Comparison of ENCODE assay signal across 2 cellular contexts in genomic region chr2:46540496-46541342, GRCh38.
TF ChIP-seq lines count a peak whose summit lies in the region.

No MANE protein-coding gene starts in this region.

TF ChIP-seq in A549, 52 proteins besides CTCF, POLR2A, EP300 and RAD21:
- no peak for TF ChIP-seq MAFK (IDR thresholded peaks at IDR 0.05; ENCODE audit: partially characterized antibody)
- no peak for TF ChIP-seq HOXA7 (CRISPR knock-in tag; IDR thresholded peaks at IDR 0.05)
- TF ChIP-seq REST (IDR thresholded peaks at IDR 0.05) = peak; percentile 63
- no peak for TF ChIP-seq CBX2 (IDR thresholded peaks at IDR 0.05; ENCODE audit: borderline replicate concordance, low read depth)
- no peak for TF ChIP-seq ATOH8 (CRISPR knock-in tag; IDR thresholded peaks at IDR 0.05; ENCODE audit: low read depth)
- TF ChIP-seq CBX8 (IDR thresholded peaks at IDR 0.05) = no peak
- no peak for TF ChIP-seq EHF (CRISPR knock-in tag; IDR thresholded peaks at IDR 0.05)
- TF ChIP-seq RNF2 (IDR thresholded peaks at IDR 0.05; ENCODE audit: borderline replicate concordance, low read depth) = no peak
- peak in 1 of 2 experiments; percentile 27; a peak in 1 of 5 replicates for TF ChIP-seq JUN (IDR thresholded peaks at IDR 0.05)
- TF ChIP-seq ZC3H11A (IDR thresholded peaks at IDR 0.05) = no peak
- no peak for TF ChIP-seq MAZ (IDR thresholded peaks at IDR 0.05; ENCODE audit: borderline replicate concordance, low read depth, low read length)
- no peak for TF ChIP-seq MYC (IDR thresholded peaks at IDR 0.05; ENCODE audit: borderline replicate concordance, low read length)
- TF ChIP-seq KDM5A (IDR thresholded peaks at IDR 0.05) = no peak
- TF ChIP-seq KDM1A (IDR thresholded peaks at IDR 0.05; ENCODE audit: low read depth) = no peak
- peak; percentile 29; the same call in 1 of the 2 replicates for TF ChIP-seq JUNB (IDR thresholded peaks at IDR 0.05)
- TF ChIP-seq SREBF2 (IDR thresholded peaks at IDR 0.05) = no peak
- peak; percentile 90 for TF ChIP-seq ZFP36 (IDR thresholded peaks at IDR 0.05; ENCODE audit: borderline replicate concordance, partially characterized antibody)
- TF ChIP-seq GATA3 (IDR thresholded peaks at IDR 0.05; ENCODE audit: borderline replicate concordance) = no peak
- TF ChIP-seq E2F6 (IDR thresholded peaks at IDR 0.05; ENCODE audit: borderline replicate concordance, low read depth) = no peak
- TF ChIP-seq CEBPB (IDR thresholded peaks at IDR 0.05) = no peak
- no peak for TF ChIP-seq TP53 (CRISPR knock-in tag; IDR thresholded peaks at IDR 0.05)
- TF ChIP-seq HOXB13 (CRISPR knock-in tag; IDR thresholded peaks at IDR 0.05; ENCODE audit: low read depth) = no peak
- TF ChIP-seq NPAS2 (CRISPR knock-in tag; IDR thresholded peaks at IDR 0.05; ENCODE audit: borderline replicate concordance) = no peak
- TF ChIP-seq FOSL2 (IDR thresholded peaks at IDR 0.05) = peak; percentile 58; the same call in 1 of the 2 replicates
- TF ChIP-seq FOSL2 (CRISPR knock-in tag; IDR thresholded peaks at IDR 0.05) = peak; percentile 82
- TF ChIP-seq ELK1 (IDR thresholded peaks at IDR 0.05; ENCODE audit: low read depth, low read length) = no peak
- TF ChIP-seq MAX (IDR thresholded peaks at IDR 0.05) = no peak
- no peak for TF ChIP-seq HDAC2 (IDR thresholded peaks at IDR 0.05)
- TF ChIP-seq FOSB (CRISPR knock-in tag; IDR thresholded peaks at IDR 0.05) = no peak
- no peak for TF ChIP-seq CHD2 (IDR thresholded peaks at IDR 0.05; ENCODE audit: low read length, partially characterized antibody)

TF ChIP-seq in HepG2, 621 proteins besides CTCF, POLR2A, EP300 and RAD21 (continues in another document):
- TF ChIP-seq ZNF225 (CRISPR knock-in tag; IDR thresholded peaks at IDR 0.05) = no peak
- TF ChIP-seq ZBTB1 (CRISPR knock-in tag; IDR thresholded peaks at IDR 0.05; ENCODE audit: borderline replicate concordance) = no peak
- no peak for TF ChIP-seq ZBTB40 (IDR thresholded peaks at IDR 0.05)
- TF ChIP-seq ZBTB40 (CRISPR knock-in tag; IDR thresholded peaks at IDR 0.05) = no peak
- TF ChIP-seq TIGD3 (CRISPR knock-in tag; IDR thresholded peaks at IDR 0.05; ENCODE audit: borderline replicate concordance) = no peak
- TF ChIP-seq ZNF205 (CRISPR knock-in tag; IDR thresholded peaks at IDR 0.05) = no peak
- no peak for TF ChIP-seq ZNF556 (CRISPR knock-in tag; IDR thresholded peaks at IDR 0.05; ENCODE audit: borderline replicate concordance)
- TF ChIP-seq ZNF407 (CRISPR knock-in tag; IDR thresholded peaks at IDR 0.05; ENCODE audit: not compliant biosample characterization) = no peak
- no peak for TF ChIP-seq ETV5 (CRISPR knock-in tag; IDR thresholded peaks at IDR 0.05; ENCODE audit: borderline replicate concordance)
- no peak for TF ChIP-seq U2AF2 (IDR thresholded peaks at IDR 0.05; ENCODE audit: low read depth, low read length)
- TF ChIP-seq ZNF317 (CRISPR knock-in tag; IDR thresholded peaks at IDR 0.05) = no peak
- TF ChIP-seq IKZF5 (CRISPR knock-in tag; IDR thresholded peaks at IDR 0.05) = no peak
- no peak for TF ChIP-seq NFE2L1 (CRISPR knock-in tag; IDR thresholded peaks at IDR 0.05; ENCODE audit: borderline replicate concordance)
- TF ChIP-seq NKX3-1 (CRISPR knock-in tag; IDR thresholded peaks at IDR 0.05) = no peak
- TF ChIP-seq MIER3 (CRISPR knock-in tag; IDR thresholded peaks at IDR 0.05; ENCODE audit: borderline replicate concordance) = no peak
- TF ChIP-seq PHF20 (CRISPR knock-in tag; IDR thresholded peaks at IDR 0.05) = 0 out of 2 replicates have a peak, but pooled peaks have one; percentile 26
- no peak for TF ChIP-seq MBD4 (IDR thresholded peaks at IDR 0.05; ENCODE audit: borderline replicate concordance, low read length)
- TF ChIP-seq ZBTB49 (CRISPR knock-in tag; IDR thresholded peaks at IDR 0.05; ENCODE audit: borderline replicate concordance) = no peak
- TF ChIP-seq NFATC3 (CRISPR knock-in tag; IDR thresholded peaks at IDR 0.05) = 0 out of 2 replicates have a peak, but pooled peaks have one; percentile 26
- TF ChIP-seq PRPF4 (IDR thresholded peaks at IDR 0.05; ENCODE audit: low read depth, low read length, poor library complexity, severe bottlenecking) = no peak
- TF ChIP-seq ZFP36 (IDR thresholded peaks at IDR 0.05; ENCODE audit: borderline replicate concordance, low read depth, low read length, partially characterized antibody) = peak; percentile 54
- no peak for TF ChIP-seq ZNF773 (CRISPR knock-in tag; IDR thresholded peaks at IDR 0.05; ENCODE audit: borderline replicate concordance)
